7 cellular contexts compared by ENCODE assay signal in genomic region chr12:6684609-6685008, GRCh38. TPM values are rescaled to one million over a fixed set of nuclear protein-coding genes. Genes with fewer than 3 reads are reported as not detected.
DNase-seq lines count a peak whose midpoint lies in the region; ATAC-seq and TF ChIP-seq lines count a peak whose summit lies in the region.

No MANE protein-coding gene starts in this region.

- no peak for ATAC-seq in HG03565 (IDR thresholded peaks at IDR 0.05; ENCODE audit: unreplicated experiment)

- no peak overlapping the region for H3K27ac Mint-ChIP-seq in progenitor cell of endocrine pancreas

- no peaks in the 10 kb centered on the region for H3K9me3 Mint-ChIP-seq in progenitor cell of endocrine pancreas (ENCODE audit: low read depth)

- H3K4me1 Mint-ChIP-seq in progenitor cell of endocrine pancreas (ENCODE audit: low read depth), result peaks cover 26% of the 10 kb centered on the region

- DNase-seq in EH (ENCODE audit: low read depth) (peak; percentile 49), Kasumi-1 (lab: John Stamatoyannopoulos, UW) (peak; percentile 44 to 55), T-helper 1 cell (peak in 3 of 5 donors; percentile 15 to 64 (median 35)), progenitor cell of endocrine pancreas (ENCODE audit: low spot score, unreplicated experiment) (no peak), AG08396 (ENCODE audit: low spot score) (no peak)
- DNase-seq in effector CD8-positive, alpha-beta T cell (lab: John Stamatoyannopoulos, UW), result peak; percentile 26

- no peak overlapping the region for H3K4me3 Mint-ChIP-seq in progenitor cell of endocrine pancreas (ENCODE audit: low read depth)

- H3K27me3 Mint-ChIP-seq in progenitor cell of endocrine pancreas, result no peaks in the 10 kb centered on the region

- TF ChIP-seq CTCF in progenitor cell of endocrine pancreas (IDR thresholded peaks at IDR 0.05; ENCODE audit: unreplicated experiment), result peak; percentile 74

- H3K36me3 Mint-ChIP-seq in progenitor cell of endocrine pancreas (ENCODE audit: insufficient read depth), result peaks cover 9% of the 10 kb centered on the region

RNA-seq across cellular contexts. Expression of gene ZNF384, which starts 4.6 kb away (rescaled TPM):
- 159 and 164 TPM in 2 replicates for total RNA-seq in progenitor cell of endocrine pancreas

RNA-seq across cellular contexts. Expression of gene PIANP, which starts 16.0 kb away (rescaled TPM):
- 2.0 and 2.4 TPM in 2 replicates for total RNA-seq in progenitor cell of endocrine pancreas

RNA-seq across cellular contexts. Expression of gene ING4, which starts 21.7 kb away (rescaled TPM):
- total RNA-seq in progenitor cell of endocrine pancreas, result 105 and 110 TPM in 2 replicates

RNA-seq across cellular contexts. Expression of gene ACRBP, which starts 37.4 kb away (rescaled TPM):
- 5.0 and 5.6 TPM in 2 replicates for total RNA-seq in progenitor cell of endocrine pancreas

RNA-seq across cellular contexts. Expression of gene COPS7A, which starts 39.2 kb away (rescaled TPM):
- total RNA-seq in progenitor cell of endocrine pancreas, result 42.6 and 45.5 TPM in 2 replicates

Comparison
In these comparisons a context has a peak if more than half of its experiments do, and no peak if none do; other contexts are left out.
1. DNase-seq: peak in EH (single experiment), Kasumi-1 (2 of 2), T-helper 1 cell (3 of 5) and effector CD8-positive, alpha-beta T cell (single experiment); none in progenitor cell of endocrine pancreas (single experiment) and AG08396 (single experiment).